In the genomic region with DNA sequence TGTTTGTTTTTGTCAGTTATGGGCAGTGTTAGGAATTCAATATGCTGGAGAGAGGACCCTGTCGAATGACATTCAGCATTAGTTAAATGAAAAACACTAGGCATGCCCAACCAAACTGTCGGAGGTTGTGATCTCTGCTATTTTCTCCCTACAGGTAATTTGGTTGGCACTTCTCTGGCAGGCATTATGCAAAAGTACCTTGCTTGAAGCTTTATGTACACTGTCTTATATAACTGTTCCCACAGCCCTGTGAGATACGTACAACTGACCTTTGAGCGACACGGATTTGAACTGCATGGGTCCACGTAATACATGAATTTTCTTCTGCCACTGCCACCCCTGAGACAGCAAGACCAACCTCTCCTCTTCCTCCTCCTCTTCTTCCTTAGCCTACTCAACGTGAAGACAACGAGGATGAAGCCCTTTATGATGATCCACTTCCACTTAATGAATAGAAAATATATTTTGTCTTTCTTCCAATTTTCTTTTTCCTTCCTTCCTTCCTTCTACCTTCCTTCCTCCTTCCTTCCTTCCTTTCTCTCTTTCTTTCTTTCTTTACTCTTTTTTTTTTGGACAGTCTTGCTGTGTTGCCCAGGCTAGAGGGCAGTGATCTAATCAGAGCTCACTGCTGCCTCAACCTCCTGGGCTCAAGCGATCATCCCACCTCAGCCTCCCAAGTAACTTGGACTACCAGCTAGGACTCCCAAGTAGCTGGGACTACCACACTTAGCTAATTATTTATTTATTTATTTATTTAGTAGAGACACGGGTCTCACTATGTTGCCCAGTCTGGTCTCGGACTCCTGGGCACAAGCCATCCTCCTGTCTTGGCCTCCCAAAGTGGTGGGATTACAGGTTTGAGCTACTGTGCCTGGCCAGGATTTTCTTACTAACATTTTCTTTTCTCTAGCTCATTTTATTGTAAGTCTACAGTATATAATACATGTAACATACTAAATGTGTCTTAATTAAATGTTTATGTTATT, we compare ENCODE assay signal across 1 cellular context.
A peak's percentile ranks its signal among the peaks of the same experiment; 100 is the strongest.
TF ChIP-seq lines count a peak whose summit lies in the region.

No MANE protein-coding gene starts in this region.

TF ChIP-seq in HepG2, 621 proteins besides CTCF, POLR2A, EP300 and RAD21 (continued from another document and continues in another):
- TF ChIP-seq CREB3 (CRISPR knock-in tag; IDR thresholded peaks at IDR 0.05), result no peak
- TF ChIP-seq RORA (CRISPR knock-in tag; IDR thresholded peaks at IDR 0.05), result no peak
- TF ChIP-seq ZZZ3 (CRISPR knock-in tag; IDR thresholded peaks at IDR 0.05; ENCODE audit: borderline replicate concordance), result peak; percentile 68; the same call in 1 of the 2 replicates
- TF ChIP-seq ZNF24 (IDR thresholded peaks at IDR 0.05), result 0 out of 2 replicates have a peak, but pooled peaks have one; percentile 53
- TF ChIP-seq, protein P1, sequence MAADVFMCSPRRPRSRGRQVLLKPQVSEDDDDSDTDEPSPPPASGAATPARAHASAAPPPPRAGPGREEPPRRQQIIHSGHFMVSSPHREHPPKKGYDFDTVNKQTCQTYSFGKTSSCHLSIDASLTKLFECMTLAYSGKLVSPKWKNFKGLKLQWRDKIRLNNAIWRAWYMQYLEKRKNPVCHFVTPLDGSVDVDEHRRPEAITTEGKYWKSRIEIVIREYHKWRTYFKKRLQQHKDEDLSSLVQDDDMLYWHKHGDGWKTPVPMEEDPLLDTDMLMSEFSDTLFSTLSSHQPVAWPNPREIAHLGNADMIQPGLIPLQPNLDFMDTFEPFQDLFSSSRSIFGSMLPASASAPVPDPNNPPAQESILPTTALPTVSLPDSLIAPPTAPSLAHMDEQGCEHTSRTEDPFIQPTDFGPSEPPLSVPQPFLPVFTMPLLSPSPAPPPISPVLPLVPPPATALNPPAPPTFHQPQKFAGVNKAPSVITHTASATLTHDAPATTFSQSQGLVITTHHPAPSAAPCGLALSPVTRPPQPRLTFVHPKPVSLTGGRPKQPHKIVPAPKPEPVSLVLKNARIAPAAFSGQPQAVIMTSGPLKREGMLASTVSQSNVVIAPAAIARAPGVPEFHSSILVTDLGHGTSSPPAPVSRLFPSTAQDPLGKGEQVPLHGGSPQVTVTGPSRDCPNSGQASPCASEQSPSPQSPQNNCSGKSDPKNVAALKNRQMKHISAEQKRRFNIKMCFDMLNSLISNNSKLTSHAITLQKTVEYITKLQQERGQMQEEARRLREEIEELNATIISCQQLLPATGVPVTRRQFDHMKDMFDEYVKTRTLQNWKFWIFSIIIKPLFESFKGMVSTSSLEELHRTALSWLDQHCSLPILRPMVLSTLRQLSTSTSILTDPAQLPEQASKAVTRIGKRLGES (CRISPR knock-in tag; IDR thresholded peaks at IDR 0.05; ENCODE audit: borderline replicate concordance), result no peak
- TF ChIP-seq ZNF468 (CRISPR knock-in tag; IDR thresholded peaks at IDR 0.05), result no peak
- no peak for TF ChIP-seq AKAP8 (CRISPR knock-in tag; IDR thresholded peaks at IDR 0.05)
- no peak for TF ChIP-seq GZF1 (CRISPR knock-in tag; IDR thresholded peaks at IDR 0.05)
- TF ChIP-seq RAD51 (IDR thresholded peaks at IDR 0.05; ENCODE audit: borderline replicate concordance), result no peak
- no peak for TF ChIP-seq NFE2L2 (IDR thresholded peaks at IDR 0.05; ENCODE audit: low read length)
- no peak for TF ChIP-seq STAT5B (CRISPR knock-in tag; IDR thresholded peaks at IDR 0.05)
- TF ChIP-seq, protein P2, sequence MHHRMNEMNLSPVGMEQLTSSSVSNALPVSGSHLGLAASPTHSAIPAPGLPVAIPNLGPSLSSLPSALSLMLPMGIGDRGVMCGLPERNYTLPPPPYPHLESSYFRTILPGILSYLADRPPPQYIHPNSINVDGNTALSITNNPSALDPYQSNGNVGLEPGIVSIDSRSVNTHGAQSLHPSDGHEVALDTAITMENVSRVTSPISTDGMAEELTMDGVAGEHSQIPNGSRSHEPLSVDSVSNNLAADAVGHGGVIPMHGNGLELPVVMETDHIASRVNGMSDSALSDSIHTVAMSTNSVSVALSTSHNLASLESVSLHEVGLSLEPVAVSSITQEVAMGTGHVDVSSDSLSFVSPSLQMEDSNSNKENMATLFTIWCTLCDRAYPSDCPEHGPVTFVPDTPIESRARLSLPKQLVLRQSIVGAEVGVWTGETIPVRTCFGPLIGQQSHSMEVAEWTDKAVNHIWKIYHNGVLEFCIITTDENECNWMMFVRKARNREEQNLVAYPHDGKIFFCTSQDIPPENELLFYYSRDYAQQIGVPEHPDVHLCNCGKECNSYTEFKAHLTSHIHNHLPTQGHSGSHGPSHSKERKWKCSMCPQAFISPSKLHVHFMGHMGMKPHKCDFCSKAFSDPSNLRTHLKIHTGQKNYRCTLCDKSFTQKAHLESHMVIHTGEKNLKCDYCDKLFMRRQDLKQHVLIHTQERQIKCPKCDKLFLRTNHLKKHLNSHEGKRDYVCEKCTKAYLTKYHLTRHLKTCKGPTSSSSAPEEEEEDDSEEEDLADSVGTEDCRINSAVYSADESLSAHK (CRISPR knock-in tag; IDR thresholded peaks at IDR 0.05; ENCODE audit: borderline replicate concordance), result no peak
- no peak for TF ChIP-seq ZC3H13 (CRISPR knock-in tag; IDR thresholded peaks at IDR 0.05)
- 0 out of 2 replicates have a peak, but pooled peaks have one; percentile 26 for TF ChIP-seq SP4 (CRISPR knock-in tag; IDR thresholded peaks at IDR 0.05)
- no peak for TF ChIP-seq SP5 (CRISPR knock-in tag; IDR thresholded peaks at IDR 0.05; ENCODE audit: borderline replicate concordance, low read depth)
- peak; percentile 45; the same call in 1 of the 2 replicates for TF ChIP-seq ZNF878 (CRISPR knock-in tag; IDR thresholded peaks at IDR 0.05)
- TF ChIP-seq HIVEP1 (CRISPR knock-in tag; IDR thresholded peaks at IDR 0.05), result no peak
- TF ChIP-seq, protein P3, sequence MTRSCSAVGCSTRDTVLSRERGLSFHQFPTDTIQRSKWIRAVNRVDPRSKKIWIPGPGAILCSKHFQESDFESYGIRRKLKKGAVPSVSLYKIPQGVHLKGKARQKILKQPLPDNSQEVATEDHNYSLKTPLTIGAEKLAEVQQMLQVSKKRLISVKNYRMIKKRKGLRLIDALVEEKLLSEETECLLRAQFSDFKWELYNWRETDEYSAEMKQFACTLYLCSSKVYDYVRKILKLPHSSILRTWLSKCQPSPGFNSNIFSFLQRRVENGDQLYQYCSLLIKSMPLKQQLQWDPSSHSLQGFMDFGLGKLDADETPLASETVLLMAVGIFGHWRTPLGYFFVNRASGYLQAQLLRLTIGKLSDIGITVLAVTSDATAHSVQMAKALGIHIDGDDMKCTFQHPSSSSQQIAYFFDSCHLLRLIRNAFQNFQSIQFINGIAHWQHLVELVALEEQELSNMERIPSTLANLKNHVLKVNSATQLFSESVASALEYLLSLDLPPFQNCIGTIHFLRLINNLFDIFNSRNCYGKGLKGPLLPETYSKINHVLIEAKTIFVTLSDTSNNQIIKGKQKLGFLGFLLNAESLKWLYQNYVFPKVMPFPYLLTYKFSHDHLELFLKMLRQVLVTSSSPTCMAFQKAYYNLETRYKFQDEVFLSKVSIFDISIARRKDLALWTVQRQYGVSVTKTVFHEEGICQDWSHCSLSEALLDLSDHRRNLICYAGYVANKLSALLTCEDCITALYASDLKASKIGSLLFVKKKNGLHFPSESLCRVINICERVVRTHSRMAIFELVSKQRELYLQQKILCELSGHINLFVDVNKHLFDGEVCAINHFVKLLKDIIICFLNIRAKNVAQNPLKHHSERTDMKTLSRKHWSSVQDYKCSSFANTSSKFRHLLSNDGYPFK (CRISPR knock-in tag; IDR thresholded peaks at IDR 0.05; ENCODE audit: borderline replicate concordance), result no peak
- peak; percentile 87 for TF ChIP-seq MIXL1 (CRISPR knock-in tag; IDR thresholded peaks at IDR 0.05)
- no peak for TF ChIP-seq NFE2 (CRISPR knock-in tag; IDR thresholded peaks at IDR 0.05)
- peak; percentile 69; the same call in 1 of the 2 replicates for TF ChIP-seq CREM (IDR thresholded peaks at IDR 0.05)
- no peak for TF ChIP-seq CREM (CRISPR knock-in tag; IDR thresholded peaks at IDR 0.05)
- TF ChIP-seq ARNT2 (CRISPR knock-in tag; IDR thresholded peaks at IDR 0.05; ENCODE audit: low read depth), result no peak
- no peak for TF ChIP-seq ZNF503 (CRISPR knock-in tag; IDR thresholded peaks at IDR 0.05)
- TF ChIP-seq GATAD2A (CRISPR knock-in tag; IDR thresholded peaks at IDR 0.05), result peak; percentile 94
- 0 out of 2 replicates have a peak, but pooled peaks have one; percentile 44 for TF ChIP-seq POGZ (CRISPR knock-in tag; IDR thresholded peaks at IDR 0.05)
- no peak for TF ChIP-seq ZNF772 (CRISPR knock-in tag; IDR thresholded peaks at IDR 0.05)
- TF ChIP-seq NFE2L1 (CRISPR knock-in tag; IDR thresholded peaks at IDR 0.05; ENCODE audit: borderline replicate concordance), result no peak
- TF ChIP-seq PBX3 (CRISPR knock-in tag; IDR thresholded peaks at IDR 0.05; ENCODE audit: borderline replicate concordance), result no peak
- TF ChIP-seq ZNF556 (CRISPR knock-in tag; IDR thresholded peaks at IDR 0.05; ENCODE audit: borderline replicate concordance), result peak; percentile 62; the same call in 1 of the 2 replicates
- peak; percentile 85 for TF ChIP-seq PAXIP1 (CRISPR knock-in tag; conservative IDR thresholded peaks at IDR 0.05)
- no peak for TF ChIP-seq CC2D1A (CRISPR knock-in tag; IDR thresholded peaks at IDR 0.05)
- TF ChIP-seq, protein P4, sequence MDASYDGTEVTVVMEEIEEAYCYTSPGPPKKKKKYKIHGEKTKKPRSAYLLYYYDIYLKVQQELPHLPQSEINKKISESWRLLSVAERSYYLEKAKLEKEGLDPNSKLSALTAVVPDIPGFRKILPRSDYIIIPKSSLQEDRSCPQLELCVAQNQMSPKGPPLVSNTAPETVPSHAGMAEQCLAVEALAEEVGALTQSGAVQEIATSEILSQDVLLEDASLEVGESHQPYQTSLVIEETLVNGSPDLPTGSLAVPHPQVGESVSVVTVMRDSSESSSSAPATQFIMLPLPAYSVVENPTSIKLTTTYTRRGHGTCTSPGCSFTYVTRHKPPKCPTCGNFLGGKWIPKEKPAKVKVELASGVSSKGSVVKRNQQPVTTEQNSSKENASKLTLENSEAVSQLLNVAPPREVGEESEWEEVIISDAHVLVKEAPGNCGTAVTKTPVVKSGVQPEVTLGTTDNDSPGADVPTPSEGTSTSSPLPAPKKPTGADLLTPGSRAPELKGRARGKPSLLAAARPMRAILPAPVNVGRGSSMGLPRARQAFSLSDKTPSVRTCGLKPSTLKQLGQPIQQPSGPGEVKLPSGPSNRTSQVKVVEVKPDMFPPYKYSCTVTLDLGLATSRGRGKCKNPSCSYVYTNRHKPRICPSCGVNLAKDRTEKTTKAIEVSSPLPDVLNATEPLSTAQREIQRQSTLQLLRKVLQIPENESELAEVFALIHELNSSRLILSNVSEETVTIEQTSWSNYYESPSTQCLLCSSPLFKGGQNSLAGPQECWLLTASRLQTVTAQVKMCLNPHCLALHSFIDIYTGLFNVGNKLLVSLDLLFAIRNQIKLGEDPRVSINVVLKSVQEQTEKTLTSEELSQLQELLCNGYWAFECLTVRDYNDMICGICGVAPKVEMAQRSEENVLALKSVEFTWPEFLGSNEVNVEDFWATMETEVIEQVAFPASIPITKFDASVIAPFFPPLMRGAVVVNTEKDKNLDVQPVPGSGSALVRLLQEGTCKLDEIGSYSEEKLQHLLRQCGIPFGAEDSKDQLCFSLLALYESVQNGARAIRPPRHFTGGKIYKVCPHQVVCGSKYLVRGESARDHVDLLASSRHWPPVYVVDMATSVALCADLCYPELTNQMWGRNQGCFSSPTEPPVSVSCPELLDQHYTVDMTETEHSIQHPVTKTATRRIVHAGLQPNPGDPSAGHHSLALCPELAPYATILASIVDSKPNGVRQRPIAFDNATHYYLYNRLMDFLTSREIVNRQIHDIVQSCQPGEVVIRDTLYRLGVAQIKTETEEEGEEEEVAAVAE (CRISPR knock-in tag; IDR thresholded peaks at IDR 0.05; ENCODE audit: borderline replicate concordance), result no peak
- no peak for TF ChIP-seq ZNF460 (CRISPR knock-in tag; IDR thresholded peaks at IDR 0.05; ENCODE audit: borderline replicate concordance)
